In genomic region chr9:108855529-108855886, GRCh38 we compare ENCODE assay signal across 37 cellular contexts. TPM values are rescaled to one million over a fixed set of nuclear protein-coding genes. Genes with fewer than 3 reads are reported as not detected.
"Had no signal": no experiment of that assay in that cellular context is flagged by ENCODE, and none has a peak within 500 bp of the region (broad histone marks: within the 10 kb centered on the region; RNA-seq: fewer than 3 reads in every experiment).

No MANE protein-coding gene starts in this region.

- H3K4me3 ChIP-seq: adrenal gland, ascending aorta, body of pancreas, breast epithelium, cardiac muscle cell had no signal

- H3K27ac ChIP-seq: adrenal gland, ascending aorta, body of pancreas, brain microvascular endothelial cell, breast epithelium, cardiac muscle cell had no signal

- DNase-seq: activated effector memory CD4-positive, alpha-beta T cell treated with anti-CD3 and anti-CD28 coated beads, Interleukin-2, amount 50 U/mL, for 16 hours; activated effector memory CD4-positive, alpha-beta T cell treated with Interleukin-2 at 50 U/mL for 16 hours; activated gamma-delta T cell; activated gamma-delta T cell treated with Interleukin-2 at 50 U/mL for 16 hours; activated naive CD4-positive, alpha-beta T cell; activated naive CD4-positive, alpha-beta T cell treated with anti-CD3 and anti-CD28 coated beads for 36 hours; activated naive CD4-positive, alpha-beta T cell treated with anti-CD3 and anti-CD28 coated beads, Interleukin-2, amount 10 ng/mL, durations not matched to agents 7 days and 5 days; activated naive CD4-positive, alpha-beta T cell treated with anti-CD3 and anti-CD28 coated beads, Interleukin-2, amount 50 U/mL, for 16 hours; activated naive CD4-positive, alpha-beta T cell treated with Interleukin-2 at 50 U/mL for 16 hours; activated naive CD8-positive, alpha-beta T cell treated with anti-CD3 and anti-CD28 coated beads for 36 hours; activated naive CD8-positive, alpha-beta T cell treated with anti-CD3 and anti-CD28 coated beads, Interleukin-2, amount 10 ng/mL, durations not matched to agents 7 days and 5 days; activated naive CD8-positive, alpha-beta T cell treated with anti-CD3 and anti-CD28 coated beads, Interleukin-2, amount 50 U/mL, for 24 hours; activated T-cell treated with anti-CD3 and anti-CD28 coated beads for 4 hours; activated T-cell treated with anti-CD3 and anti-CD28 coated beads, Interleukin-2, amount 50 U/mL, for 1 hour; activated T-cell treated with anti-CD3 and anti-CD28 coated beads, Interleukin-2, amount 50 U/mL, for 24 hours; activated T-cell treated with anti-CD3 and anti-CD28 coated beads, Interleukin-2, amount 50 U/mL, for 4 hours; activated T-cell treated with anti-CD3 and anti-CD28 coated beads, Interleukin-2, amount 50 U/mL, for 48 hours; activated T-cell treated with anti-CD3 and anti-CD28 coated beads, Interleukin-2, amount 50 U/mL, for 72 hours; adrenal gland; amniotic stem cell; anterior cingulate cortex; aorta; body of pancreas; brain microvascular endothelial cell; central memory CD4-positive, alpha-beta T cell; cerebellar nuclear complex had no signal

- H3K27me3 ChIP-seq: adrenal gland, ascending aorta, body of pancreas, brain microvascular endothelial cell, breast epithelium, cardiac muscle cell had no signal

- H3K4me1 ChIP-seq: adrenal gland, ascending aorta, body of pancreas, breast epithelium had no signal

- H3K36me3 ChIP-seq: adrenal gland, ascending aorta, brain microvascular endothelial cell, breast epithelium, cardiac muscle cell had no signal

- H3K9me3 ChIP-seq: adrenal gland, ascending aorta, body of pancreas, breast epithelium had no signal

- FAIRE-seq: astrocyte, bronchial epithelial cell had no signal

- ATAC-seq: activated naive CD4-positive, alpha-beta T cell treated with anti-CD3 and anti-CD28 coated beads, Interleukin-2, amount 50 U/mL, for 72 hours; activated naive CD8-positive, alpha-beta T cell treated with anti-CD3 and anti-CD28 coated beads, Interleukin-2, amount 50 U/mL, for 24 hours; activated T-cell treated with anti-CD3 and anti-CD28 coated beads, Interleukin-2, amount 50 U/mL, for 4 hours; activated T-cell treated with anti-CD3 and anti-CD28 coated beads, Interleukin-2, amount 50 U/mL, for 72 hours; activated T-helper 17 cell treated with anti-CD3 and anti-CD28 coated beads, Interleukin-2, amount 50 U/mL, for 72 hours; body of pancreas had no signal

RNA-seq across cellular contexts. Expression of gene ACTL7B, which starts 0.3 kb away (rescaled TPM):
- total RNA-seq: activated naive CD4-positive, alpha-beta T cell treated with anti-CD3 and anti-CD28 coated beads for 36 hours; activated naive CD8-positive, alpha-beta T cell treated with anti-CD3 and anti-CD28 coated beads for 36 hours; activated naive CD8-positive, alpha-beta T cell treated with anti-CD3 and anti-CD28 coated beads, Interleukin-2, amount 10 ng/mL, durations not matched to agents 7 days and 5 days; aorta; ascending aorta; astrocyte; bronchial epithelial cell; cardiac muscle cell; cardiac septum had no signal
- polyA plus RNA-seq: adipose tissue, aorta, cardiac muscle cell had no signal

RNA-seq across cellular contexts. Expression of gene ACTL7A, which starts 6.6 kb away (rescaled TPM):
- total RNA-seq: activated naive CD4-positive, alpha-beta T cell treated with anti-CD3 and anti-CD28 coated beads for 36 hours; activated naive CD4-positive, alpha-beta T cell treated with anti-CD3 and anti-CD28 coated beads, Interleukin-2, amount 50 U/mL, for 72 hours; activated naive CD8-positive, alpha-beta T cell treated with anti-CD3 and anti-CD28 coated beads for 36 hours; activated naive CD8-positive, alpha-beta T cell treated with anti-CD3 and anti-CD28 coated beads, Interleukin-2, amount 10 ng/mL, durations not matched to agents 7 days and 5 days; activated T-cell treated with anti-CD3 and anti-CD28 coated beads, Interleukin-2, amount 50 U/mL, for 4 hours; activated T-cell treated with anti-CD3 and anti-CD28 coated beads, Interleukin-2, amount 50 U/mL, for 72 hours; activated T-helper 1 cell treated with anti-CD3 and anti-CD28 coated beads, Interleukin-12 subunit alpha, Interleukin-12 subunit beta, Interleukin-2, Interleukin-4 antibody, amounts not matched to agents 30 ng/mL and 10 ng/mL and 1 ng/mL, durations not matched to agents 14 hours and 24 hours and 36 hours; activated T-helper 17 cell treated with anti-CD3 and anti-CD28 coated beads, Interleukin-2, amount 50 U/mL, for 72 hours; activated T-helper 2 cell treated with anti-CD3 and anti-CD28 coated beads, Interferon-gamma antibody, Interleukin-2, Interleukin-4, amounts not matched to agents 10 μg/mL and 5 μg/mL and 100 μg/mL, durations not matched to agents 14 hours and 24 hours and 36 hours; adrenal gland; aorta; ascending aorta; astrocyte; body of pancreas; breast epithelium; bronchial epithelial cell; cardiac muscle cell; cardiac septum had no signal
- polyA plus RNA-seq: adipose tissue, adrenal gland, aorta, cardiac muscle cell had no signal
